1 cellular context compared by ENCODE assay signal in the genomic region with DNA sequence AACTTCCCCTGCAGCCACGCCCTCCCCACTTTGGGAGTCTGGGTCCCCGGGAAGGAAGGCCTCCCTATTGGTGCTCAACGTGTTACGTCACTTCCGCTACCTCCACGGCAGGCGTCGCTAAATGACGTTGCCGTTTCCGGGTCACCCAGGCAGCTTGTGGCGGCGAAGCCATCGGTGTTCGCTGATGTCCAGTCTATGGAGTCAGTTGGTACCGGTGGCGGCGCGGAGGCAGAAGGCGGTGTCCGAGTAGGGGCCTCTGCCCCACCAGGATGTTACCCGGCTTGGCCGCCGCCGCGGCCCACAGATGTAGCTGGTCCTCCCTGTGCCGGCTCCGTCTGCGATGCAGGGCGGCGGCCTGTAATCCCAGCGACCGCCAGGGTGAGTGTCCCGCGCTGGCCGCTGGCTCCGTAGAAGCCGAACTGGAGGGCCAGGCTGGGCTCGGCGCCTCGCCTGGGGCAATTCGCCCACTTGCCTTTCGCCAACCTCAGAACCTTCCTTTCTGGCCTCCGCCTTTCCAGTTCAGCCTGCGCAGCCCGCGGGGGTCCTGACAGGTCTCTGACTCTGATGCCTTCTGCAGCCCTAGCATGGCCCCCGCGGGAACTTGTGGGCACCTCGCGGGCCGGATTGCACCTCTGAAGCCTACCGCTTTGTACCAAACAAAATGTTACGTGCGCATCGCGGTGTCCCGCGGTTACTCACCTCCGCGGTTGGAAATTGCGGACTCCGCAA.
A peak's percentile ranks its signal among the peaks of the same experiment; 100 is the strongest.
TF ChIP-seq lines count a peak whose summit lies in the region.

Gene SLC30A9 (plus strand): TSS at position 148 of the 729 bp plus-strand sequence. CDS start 122 bp downstream, at position 270.

TF ChIP-seq in HepG2, 621 proteins besides CTCF, POLR2A, EP300 and RAD21 (continued from another document and continues in another):
- TF ChIP-seq ZBTB25 (CRISPR knock-in tag; IDR thresholded peaks at IDR 0.05) = peak; percentile 34
- TF ChIP-seq, protein P1, sequence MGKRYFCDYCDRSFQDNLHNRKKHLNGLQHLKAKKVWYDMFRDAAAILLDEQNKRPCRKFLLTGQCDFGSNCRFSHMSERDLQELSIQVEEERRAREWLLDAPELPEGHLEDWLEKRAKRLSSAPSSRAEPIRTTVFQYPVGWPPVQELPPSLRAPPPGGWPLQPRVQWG (CRISPR knock-in tag; IDR thresholded peaks at IDR 0.05; ENCODE audit: borderline replicate concordance, low read depth) = no peak
- peak; percentile 68 for TF ChIP-seq AGO1 (IDR thresholded peaks at IDR 0.05; ENCODE audit: low read depth, low read length, poor library complexity, severe bottlenecking)
- TF ChIP-seq ZNF563 (CRISPR knock-in tag; IDR thresholded peaks at IDR 0.05) = peak; percentile 82
- peak; percentile 99 for TF ChIP-seq ZBTB21 (CRISPR knock-in tag; IDR thresholded peaks at IDR 0.05)
- peak; percentile 75; the same call in 1 of the 2 replicates for TF ChIP-seq GFI1 (CRISPR knock-in tag; IDR thresholded peaks at IDR 0.05; ENCODE audit: borderline replicate concordance)
- TF ChIP-seq, protein P2, sequence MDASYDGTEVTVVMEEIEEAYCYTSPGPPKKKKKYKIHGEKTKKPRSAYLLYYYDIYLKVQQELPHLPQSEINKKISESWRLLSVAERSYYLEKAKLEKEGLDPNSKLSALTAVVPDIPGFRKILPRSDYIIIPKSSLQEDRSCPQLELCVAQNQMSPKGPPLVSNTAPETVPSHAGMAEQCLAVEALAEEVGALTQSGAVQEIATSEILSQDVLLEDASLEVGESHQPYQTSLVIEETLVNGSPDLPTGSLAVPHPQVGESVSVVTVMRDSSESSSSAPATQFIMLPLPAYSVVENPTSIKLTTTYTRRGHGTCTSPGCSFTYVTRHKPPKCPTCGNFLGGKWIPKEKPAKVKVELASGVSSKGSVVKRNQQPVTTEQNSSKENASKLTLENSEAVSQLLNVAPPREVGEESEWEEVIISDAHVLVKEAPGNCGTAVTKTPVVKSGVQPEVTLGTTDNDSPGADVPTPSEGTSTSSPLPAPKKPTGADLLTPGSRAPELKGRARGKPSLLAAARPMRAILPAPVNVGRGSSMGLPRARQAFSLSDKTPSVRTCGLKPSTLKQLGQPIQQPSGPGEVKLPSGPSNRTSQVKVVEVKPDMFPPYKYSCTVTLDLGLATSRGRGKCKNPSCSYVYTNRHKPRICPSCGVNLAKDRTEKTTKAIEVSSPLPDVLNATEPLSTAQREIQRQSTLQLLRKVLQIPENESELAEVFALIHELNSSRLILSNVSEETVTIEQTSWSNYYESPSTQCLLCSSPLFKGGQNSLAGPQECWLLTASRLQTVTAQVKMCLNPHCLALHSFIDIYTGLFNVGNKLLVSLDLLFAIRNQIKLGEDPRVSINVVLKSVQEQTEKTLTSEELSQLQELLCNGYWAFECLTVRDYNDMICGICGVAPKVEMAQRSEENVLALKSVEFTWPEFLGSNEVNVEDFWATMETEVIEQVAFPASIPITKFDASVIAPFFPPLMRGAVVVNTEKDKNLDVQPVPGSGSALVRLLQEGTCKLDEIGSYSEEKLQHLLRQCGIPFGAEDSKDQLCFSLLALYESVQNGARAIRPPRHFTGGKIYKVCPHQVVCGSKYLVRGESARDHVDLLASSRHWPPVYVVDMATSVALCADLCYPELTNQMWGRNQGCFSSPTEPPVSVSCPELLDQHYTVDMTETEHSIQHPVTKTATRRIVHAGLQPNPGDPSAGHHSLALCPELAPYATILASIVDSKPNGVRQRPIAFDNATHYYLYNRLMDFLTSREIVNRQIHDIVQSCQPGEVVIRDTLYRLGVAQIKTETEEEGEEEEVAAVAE (CRISPR knock-in tag; IDR thresholded peaks at IDR 0.05; ENCODE audit: borderline replicate concordance) = peak; percentile 92; the same call in 1 of the 2 replicates
- no peak for TF ChIP-seq GRHL1 (CRISPR knock-in tag; conservative IDR thresholded peaks at IDR 0.05)
- TF ChIP-seq ZMAT3 (CRISPR knock-in tag; conservative IDR thresholded peaks at IDR 0.05) = peak; percentile 44; the same call in 1 of the 2 replicates
- TF ChIP-seq PHF8 (CRISPR knock-in tag; IDR thresholded peaks at IDR 0.05) = peak; percentile 99
- peak; percentile 93 for TF ChIP-seq POGK (CRISPR knock-in tag; conservative IDR thresholded peaks at IDR 0.05)
- peak; percentile 84; the same call in 1 of the 2 replicates for TF ChIP-seq AHR (CRISPR knock-in tag; IDR thresholded peaks at IDR 0.05)
- peak; percentile 44; the same call in 1 of the 2 replicates for TF ChIP-seq RXRB (CRISPR knock-in tag; IDR thresholded peaks at IDR 0.05; ENCODE audit: borderline replicate concordance)
- TF ChIP-seq NFYB (CRISPR knock-in tag; IDR thresholded peaks at IDR 0.05) = peak; percentile 80
- TF ChIP-seq ZSCAN29 (CRISPR knock-in tag; conservative IDR thresholded peaks at IDR 0.05) = 0 out of 2 replicates have a peak, but pooled peaks have one; percentile 12
- TF ChIP-seq SOX6 (IDR thresholded peaks at IDR 0.05) = no peak
- peak; percentile 27; the same call in 1 of the 2 replicates for TF ChIP-seq SOX6 (CRISPR knock-in tag; IDR thresholded peaks at IDR 0.05)
- peak; percentile 38; the same call in 1 of the 2 replicates for TF ChIP-seq ZNF614 (CRISPR knock-in tag; IDR thresholded peaks at IDR 0.05; ENCODE audit: borderline replicate concordance)
- TF ChIP-seq SPEN (CRISPR knock-in tag; IDR thresholded peaks at IDR 0.05; ENCODE audit: low read depth) = peak; percentile 92
- TF ChIP-seq ZSCAN31 (CRISPR knock-in tag; IDR thresholded peaks at IDR 0.05; ENCODE audit: low read depth) = 0 out of 2 replicates have a peak, but pooled peaks have one; percentile 46
- TF ChIP-seq MXD3 (CRISPR knock-in tag; IDR thresholded peaks at IDR 0.05) = peak; percentile 61; the same call in 1 of the 2 replicates
- peak; percentile 25; the same call in 1 of the 2 replicates for TF ChIP-seq ZBTB7B (CRISPR knock-in tag; IDR thresholded peaks at IDR 0.05)
- peak; percentile 38; the same call in 1 of the 2 replicates for TF ChIP-seq SALL2 (CRISPR knock-in tag; IDR thresholded peaks at IDR 0.05)
- TF ChIP-seq, protein P3, sequence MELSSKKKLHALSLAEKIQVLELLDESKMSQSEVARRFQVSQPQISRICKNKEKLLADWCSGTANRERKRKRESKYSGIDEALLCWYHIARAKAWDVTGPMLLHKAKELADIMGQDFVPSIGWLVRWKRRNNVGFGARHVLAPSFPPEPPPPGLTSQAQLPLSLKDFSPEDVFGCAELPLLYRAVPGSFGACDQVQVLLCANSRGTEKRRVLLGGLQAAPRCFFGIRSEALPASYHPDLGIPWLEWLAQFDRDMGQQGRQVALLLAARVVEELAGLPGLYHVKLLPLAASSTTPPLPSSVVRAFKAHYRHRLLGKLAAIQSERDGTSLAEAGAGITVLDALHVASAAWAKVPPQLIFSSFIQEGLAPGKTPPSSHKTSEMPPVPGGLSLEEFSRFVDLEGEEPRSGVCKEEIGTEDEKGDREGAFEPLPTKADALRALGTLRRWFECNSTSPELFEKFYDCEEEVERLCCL (CRISPR knock-in tag; IDR thresholded peaks at IDR 0.05; ENCODE audit: borderline replicate concordance) = peak; percentile 50; the same call in 1 of the 2 replicates
- TF ChIP-seq ZMYM4 (CRISPR knock-in tag; IDR thresholded peaks at IDR 0.05) = peak; percentile 95
- peak; percentile 95 for TF ChIP-seq POGZ (CRISPR knock-in tag; IDR thresholded peaks at IDR 0.05)
- TF ChIP-seq HNF1A (IDR thresholded peaks at IDR 0.05; ENCODE audit: low read depth) = no peak
- TF ChIP-seq HNF1A (CRISPR knock-in tag; IDR thresholded peaks at IDR 0.05; ENCODE audit: borderline replicate concordance) = no peak; the same call in 1 of the 2 replicates
- TF ChIP-seq DMAP1 (CRISPR knock-in tag; IDR thresholded peaks at IDR 0.05) = peak; percentile 73; the same call in 1 of the 2 replicates
- TF ChIP-seq, protein P4, sequence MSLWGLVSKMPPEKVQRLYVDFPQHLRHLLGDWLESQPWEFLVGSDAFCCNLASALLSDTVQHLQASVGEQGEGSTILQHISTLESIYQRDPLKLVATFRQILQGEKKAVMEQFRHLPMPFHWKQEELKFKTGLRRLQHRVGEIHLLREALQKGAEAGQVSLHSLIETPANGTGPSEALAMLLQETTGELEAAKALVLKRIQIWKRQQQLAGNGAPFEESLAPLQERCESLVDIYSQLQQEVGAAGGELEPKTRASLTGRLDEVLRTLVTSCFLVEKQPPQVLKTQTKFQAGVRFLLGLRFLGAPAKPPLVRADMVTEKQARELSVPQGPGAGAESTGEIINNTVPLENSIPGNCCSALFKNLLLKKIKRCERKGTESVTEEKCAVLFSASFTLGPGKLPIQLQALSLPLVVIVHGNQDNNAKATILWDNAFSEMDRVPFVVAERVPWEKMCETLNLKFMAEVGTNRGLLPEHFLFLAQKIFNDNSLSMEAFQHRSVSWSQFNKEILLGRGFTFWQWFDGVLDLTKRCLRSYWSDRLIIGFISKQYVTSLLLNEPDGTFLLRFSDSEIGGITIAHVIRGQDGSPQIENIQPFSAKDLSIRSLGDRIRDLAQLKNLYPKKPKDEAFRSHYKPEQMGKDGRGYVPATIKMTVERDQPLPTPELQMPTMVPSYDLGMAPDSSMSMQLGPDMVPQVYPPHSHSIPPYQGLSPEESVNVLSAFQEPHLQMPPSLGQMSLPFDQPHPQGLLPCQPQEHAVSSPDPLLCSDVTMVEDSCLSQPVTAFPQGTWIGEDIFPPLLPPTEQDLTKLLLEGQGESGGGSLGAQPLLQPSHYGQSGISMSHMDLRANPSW (CRISPR knock-in tag; IDR thresholded peaks at IDR 0.05; ENCODE audit: borderline replicate concordance) = peak; percentile 77; the same call in 1 of the 2 replicates
- TF ChIP-seq ZNF709 (CRISPR knock-in tag; IDR thresholded peaks at IDR 0.05) = no peak
- TF ChIP-seq ZNF615 (CRISPR knock-in tag; IDR thresholded peaks at IDR 0.05; ENCODE audit: borderline replicate concordance) = peak; percentile 78; the same call in 1 of the 2 replicates
